In the genomic region with DNA sequence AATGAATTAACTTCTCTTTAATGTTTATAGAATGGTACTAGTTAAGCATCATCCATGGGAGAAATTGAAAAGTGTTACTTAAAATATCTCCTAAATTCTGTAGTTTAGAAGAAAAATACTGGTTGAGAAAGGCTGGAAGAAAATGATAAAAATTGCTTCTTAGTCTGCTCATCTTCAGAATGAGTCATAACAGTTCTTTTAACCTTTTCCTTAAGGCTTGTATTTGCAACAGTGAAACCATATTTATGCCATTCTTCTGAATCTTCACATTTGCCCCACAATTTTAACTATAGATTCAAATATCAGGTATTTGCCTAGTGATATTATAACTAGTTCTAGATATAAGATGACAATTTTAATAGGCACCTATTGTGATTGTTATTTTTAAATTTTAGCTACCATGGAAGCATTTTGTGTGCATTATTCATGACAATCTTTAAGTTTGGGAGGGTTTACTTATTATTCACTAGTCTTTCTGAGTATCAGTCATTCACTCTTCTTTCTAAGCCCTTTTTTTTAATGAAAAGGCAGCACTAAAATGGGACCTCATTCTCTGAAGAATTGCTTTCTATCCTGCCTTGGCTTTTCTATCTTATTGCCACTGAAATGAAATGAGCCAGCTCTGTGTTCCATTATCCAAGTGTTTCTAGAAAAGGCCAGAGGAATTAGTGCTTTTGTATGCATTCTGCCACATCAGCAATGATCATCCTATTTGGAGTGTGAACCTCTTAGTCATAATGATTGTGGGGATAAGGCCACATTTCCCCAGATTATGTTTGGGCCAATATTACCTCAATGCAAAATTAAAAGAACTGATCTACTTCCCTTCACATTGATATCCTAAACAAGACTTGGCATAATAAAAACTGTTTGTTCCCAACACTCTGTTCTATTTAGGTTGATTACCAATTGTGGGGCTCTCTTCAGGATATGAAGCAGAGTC, we compare ENCODE assay signal across 1 cellular context.
A peak's percentile ranks its signal among the peaks of the same experiment; 100 is the strongest.
TF ChIP-seq lines count a peak whose summit lies in the region.

No MANE protein-coding gene starts in this region.

TF ChIP-seq in K562, 482 proteins besides CTCF, POLR2A, EP300 and RAD21 (continued from another document and continues in another):
- TF ChIP-seq, protein P1, sequence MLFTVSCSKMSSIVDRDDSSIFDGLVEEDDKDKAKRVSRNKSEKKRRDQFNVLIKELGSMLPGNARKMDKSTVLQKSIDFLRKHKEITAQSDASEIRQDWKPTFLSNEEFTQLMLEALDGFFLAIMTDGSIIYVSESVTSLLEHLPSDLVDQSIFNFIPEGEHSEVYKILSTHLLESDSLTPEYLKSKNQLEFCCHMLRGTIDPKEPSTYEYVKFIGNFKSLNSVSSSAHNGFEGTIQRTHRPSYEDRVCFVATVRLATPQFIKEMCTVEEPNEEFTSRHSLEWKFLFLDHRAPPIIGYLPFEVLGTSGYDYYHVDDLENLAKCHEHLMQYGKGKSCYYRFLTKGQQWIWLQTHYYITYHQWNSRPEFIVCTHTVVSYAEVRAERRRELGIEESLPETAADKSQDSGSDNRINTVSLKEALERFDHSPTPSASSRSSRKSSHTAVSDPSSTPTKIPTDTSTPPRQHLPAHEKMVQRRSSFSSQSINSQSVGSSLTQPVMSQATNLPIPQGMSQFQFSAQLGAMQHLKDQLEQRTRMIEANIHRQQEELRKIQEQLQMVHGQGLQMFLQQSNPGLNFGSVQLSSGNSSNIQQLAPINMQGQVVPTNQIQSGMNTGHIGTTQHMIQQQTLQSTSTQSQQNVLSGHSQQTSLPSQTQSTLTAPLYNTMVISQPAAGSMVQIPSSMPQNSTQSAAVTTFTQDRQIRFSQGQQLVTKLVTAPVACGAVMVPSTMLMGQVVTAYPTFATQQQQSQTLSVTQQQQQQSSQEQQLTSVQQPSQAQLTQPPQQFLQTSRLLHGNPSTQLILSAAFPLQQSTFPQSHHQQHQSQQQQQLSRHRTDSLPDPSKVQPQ (CRISPR knock-in tag; IDR thresholded peaks at IDR 0.05; ENCODE audit: borderline replicate concordance), result no peak
- TF ChIP-seq HOXB6 (CRISPR knock-in tag; IDR thresholded peaks at IDR 0.05; ENCODE audit: borderline replicate concordance) (no peak), HMG20A (CRISPR knock-in tag; conservative IDR thresholded peaks at IDR 0.05) (no peak), ETV6 (IDR thresholded peaks at IDR 0.05; ENCODE audit: borderline replicate concordance in 1 of 2, low read depth in 2 of 2, low read length in 1 of 2) (no peak), ETV6 (CRISPR knock-in tag; IDR thresholded peaks at IDR 0.05; ENCODE audit: borderline replicate concordance) (no peak), RHOXF2B (CRISPR knock-in tag; conservative IDR thresholded peaks at IDR 0.05) (no peak), KAT7 (CRISPR knock-in tag; IDR thresholded peaks at IDR 0.05; ENCODE audit: borderline replicate concordance) (no peak), ZNF232 (CRISPR knock-in tag; IDR thresholded peaks at IDR 0.05) (no peak), BCOR (IDR thresholded peaks at IDR 0.05) (no peak), MAFK (IDR thresholded peaks at IDR 0.05; ENCODE audit: low read length) (peak; percentile 68), ZBTB8A (IDR thresholded peaks at IDR 0.05; ENCODE audit: partially characterized antibody) (no peak), LARP7 (IDR thresholded peaks at IDR 0.05) (no peak), TEAD2 (tag; IDR thresholded peaks at IDR 0.05) (no peak), TSC22D4 (tag; IDR thresholded peaks at IDR 0.05) (no peak), TBL1XR1 (IDR thresholded peaks at IDR 0.05; ENCODE audit: low read length in 2 of 2) (no peak), CHD2 (IDR thresholded peaks at IDR 0.05; ENCODE audit: low read depth, low read length) (no peak), ZNF445 (CRISPR knock-in tag; IDR thresholded peaks at IDR 0.05; ENCODE audit: low read depth) (no peak), BRF1 (IDR thresholded peaks at IDR 0.05; ENCODE audit: borderline replicate concordance, extremely low read depth, insufficient read length) (no peak), NFE2 (IDR thresholded peaks at IDR 0.05; ENCODE audit: low read depth) (peak; percentile 40; the same call in 1 of the 2 replicates), ILF3 (IDR thresholded peaks at IDR 0.05; ENCODE audit: borderline replicate concordance) (no peak), CHD4 (IDR thresholded peaks at IDR 0.05; ENCODE audit: insufficient read depth, insufficient replicate concordance, low read depth, low read length, poor library complexity, severe bottlenecking) (no peak), XRCC5 (IDR thresholded peaks at IDR 0.05; ENCODE audit: low read depth, low read length) (no peak), HSF4 (CRISPR knock-in tag; IDR thresholded peaks at IDR 0.05; ENCODE audit: borderline replicate concordance) (no peak), DACH1 (IDR thresholded peaks at IDR 0.05; ENCODE audit: partially characterized antibody) (no peak), ZNF79 (CRISPR knock-in tag; IDR thresholded peaks at IDR 0.05; ENCODE audit: low read depth) (no peak), ZNF175 (CRISPR knock-in tag; IDR thresholded peaks at IDR 0.05; ENCODE audit: low read depth) (no peak), GATAD2A (IDR thresholded peaks at IDR 0.05) (no peak)
- TF ChIP-seq, protein P2, sequence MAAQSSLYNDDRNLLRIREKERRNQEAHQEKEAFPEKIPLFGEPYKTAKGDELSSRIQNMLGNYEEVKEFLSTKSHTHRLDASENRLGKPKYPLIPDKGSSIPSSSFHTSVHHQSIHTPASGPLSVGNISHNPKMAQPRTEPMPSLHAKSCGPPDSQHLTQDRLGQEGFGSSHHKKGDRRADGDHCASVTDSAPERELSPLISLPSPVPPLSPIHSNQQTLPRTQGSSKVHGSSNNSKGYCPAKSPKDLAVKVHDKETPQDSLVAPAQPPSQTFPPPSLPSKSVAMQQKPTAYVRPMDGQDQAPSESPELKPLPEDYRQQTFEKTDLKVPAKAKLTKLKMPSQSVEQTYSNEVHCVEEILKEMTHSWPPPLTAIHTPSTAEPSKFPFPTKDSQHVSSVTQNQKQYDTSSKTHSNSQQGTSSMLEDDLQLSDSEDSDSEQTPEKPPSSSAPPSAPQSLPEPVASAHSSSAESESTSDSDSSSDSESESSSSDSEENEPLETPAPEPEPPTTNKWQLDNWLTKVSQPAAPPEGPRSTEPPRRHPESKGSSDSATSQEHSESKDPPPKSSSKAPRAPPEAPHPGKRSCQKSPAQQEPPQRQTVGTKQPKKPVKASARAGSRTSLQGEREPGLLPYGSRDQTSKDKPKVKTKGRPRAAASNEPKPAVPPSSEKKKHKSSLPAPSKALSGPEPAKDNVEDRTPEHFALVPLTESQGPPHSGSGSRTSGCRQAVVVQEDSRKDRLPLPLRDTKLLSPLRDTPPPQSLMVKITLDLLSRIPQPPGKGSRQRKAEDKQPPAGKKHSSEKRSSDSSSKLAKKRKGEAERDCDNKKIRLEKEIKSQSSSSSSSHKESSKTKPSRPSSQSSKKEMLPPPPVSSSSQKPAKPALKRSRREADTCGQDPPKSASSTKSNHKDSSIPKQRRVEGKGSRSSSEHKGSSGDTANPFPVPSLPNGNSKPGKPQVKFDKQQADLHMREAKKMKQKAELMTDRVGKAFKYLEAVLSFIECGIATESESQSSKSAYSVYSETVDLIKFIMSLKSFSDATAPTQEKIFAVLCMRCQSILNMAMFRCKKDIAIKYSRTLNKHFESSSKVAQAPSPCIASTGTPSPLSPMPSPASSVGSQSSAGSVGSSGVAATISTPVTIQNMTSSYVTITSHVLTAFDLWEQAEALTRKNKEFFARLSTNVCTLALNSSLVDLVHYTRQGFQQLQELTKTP (IDR thresholded peaks at IDR 0.05; ENCODE audit: low read depth in 1 of 2, partially characterized antibody in 2 of 2), result no peak
- TF ChIP-seq, protein P3, sequence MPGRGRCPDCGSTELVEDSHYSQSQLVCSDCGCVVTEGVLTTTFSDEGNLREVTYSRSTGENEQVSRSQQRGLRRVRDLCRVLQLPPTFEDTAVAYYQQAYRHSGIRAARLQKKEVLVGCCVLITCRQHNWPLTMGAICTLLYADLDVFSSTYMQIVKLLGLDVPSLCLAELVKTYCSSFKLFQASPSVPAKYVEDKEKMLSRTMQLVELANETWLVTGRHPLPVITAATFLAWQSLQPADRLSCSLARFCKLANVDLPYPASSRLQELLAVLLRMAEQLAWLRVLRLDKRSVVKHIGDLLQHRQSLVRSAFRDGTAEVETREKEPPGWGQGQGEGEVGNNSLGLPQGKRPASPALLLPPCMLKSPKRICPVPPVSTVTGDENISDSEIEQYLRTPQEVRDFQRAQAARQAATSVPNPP (IDR thresholded peaks at IDR 0.05; ENCODE audit: borderline replicate concordance, insufficient read depth, insufficient read length), result no peak
- TF ChIP-seq, protein P4, sequence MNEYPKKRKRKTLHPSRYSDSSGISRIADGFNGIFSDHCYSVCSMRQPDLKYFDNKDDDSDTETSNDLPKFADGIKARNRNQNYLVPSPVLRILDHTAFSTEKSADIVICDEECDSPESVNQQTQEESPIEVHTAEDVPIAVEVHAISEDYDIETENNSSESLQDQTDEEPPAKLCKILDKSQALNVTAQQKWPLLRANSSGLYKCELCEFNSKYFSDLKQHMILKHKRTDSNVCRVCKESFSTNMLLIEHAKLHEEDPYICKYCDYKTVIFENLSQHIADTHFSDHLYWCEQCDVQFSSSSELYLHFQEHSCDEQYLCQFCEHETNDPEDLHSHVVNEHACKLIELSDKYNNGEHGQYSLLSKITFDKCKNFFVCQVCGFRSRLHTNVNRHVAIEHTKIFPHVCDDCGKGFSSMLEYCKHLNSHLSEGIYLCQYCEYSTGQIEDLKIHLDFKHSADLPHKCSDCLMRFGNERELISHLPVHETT (CRISPR knock-in tag; conservative IDR thresholded peaks at IDR 0.05 in 1 of 2, IDR thresholded peaks at IDR 0.05 in 1 of 2), result no peak
- TF ChIP-seq, protein P5, sequence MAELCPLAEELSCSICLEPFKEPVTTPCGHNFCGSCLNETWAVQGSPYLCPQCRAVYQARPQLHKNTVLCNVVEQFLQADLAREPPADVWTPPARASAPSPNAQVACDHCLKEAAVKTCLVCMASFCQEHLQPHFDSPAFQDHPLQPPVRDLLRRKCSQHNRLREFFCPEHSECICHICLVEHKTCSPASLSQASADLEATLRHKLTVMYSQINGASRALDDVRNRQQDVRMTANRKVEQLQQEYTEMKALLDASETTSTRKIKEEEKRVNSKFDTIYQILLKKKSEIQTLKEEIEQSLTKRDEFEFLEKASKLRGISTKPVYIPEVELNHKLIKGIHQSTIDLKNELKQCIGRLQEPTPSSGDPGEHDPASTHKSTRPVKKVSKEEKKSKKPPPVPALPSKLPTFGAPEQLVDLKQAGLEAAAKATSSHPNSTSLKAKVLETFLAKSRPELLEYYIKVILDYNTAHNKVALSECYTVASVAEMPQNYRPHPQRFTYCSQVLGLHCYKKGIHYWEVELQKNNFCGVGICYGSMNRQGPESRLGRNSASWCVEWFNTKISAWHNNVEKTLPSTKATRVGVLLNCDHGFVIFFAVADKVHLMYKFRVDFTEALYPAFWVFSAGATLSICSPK (IDR thresholded peaks at IDR 0.05; ENCODE audit: borderline replicate concordance), result no peak
- TF ChIP-seq, protein P6, sequence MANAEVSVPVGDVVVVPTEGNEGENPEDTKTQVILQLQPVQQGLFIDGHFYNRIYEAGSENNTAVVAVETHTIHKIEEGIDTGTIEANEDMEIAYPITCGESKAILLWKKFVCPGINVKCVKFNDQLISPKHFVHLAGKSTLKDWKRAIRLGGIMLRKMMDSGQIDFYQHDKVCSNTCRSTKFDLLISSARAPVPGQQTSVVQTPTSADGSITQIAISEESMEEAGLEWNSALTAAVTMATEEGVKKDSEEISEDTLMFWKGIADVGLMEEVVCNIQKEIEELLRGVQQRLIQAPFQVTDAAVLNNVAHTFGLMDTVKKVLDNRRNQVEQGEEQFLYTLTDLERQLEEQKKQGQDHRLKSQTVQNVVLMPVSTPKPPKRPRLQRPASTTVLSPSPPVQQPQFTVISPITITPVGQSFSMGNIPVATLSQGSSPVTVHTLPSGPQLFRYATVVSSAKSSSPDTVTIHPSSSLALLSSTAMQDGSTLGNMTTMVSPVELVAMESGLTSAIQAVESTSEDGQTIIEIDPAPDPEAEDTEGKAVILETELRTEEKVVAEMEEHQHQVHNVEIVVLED (CRISPR knock-in tag; IDR thresholded peaks at IDR 0.05), result no peak
- TF ChIP-seq, protein P7, sequence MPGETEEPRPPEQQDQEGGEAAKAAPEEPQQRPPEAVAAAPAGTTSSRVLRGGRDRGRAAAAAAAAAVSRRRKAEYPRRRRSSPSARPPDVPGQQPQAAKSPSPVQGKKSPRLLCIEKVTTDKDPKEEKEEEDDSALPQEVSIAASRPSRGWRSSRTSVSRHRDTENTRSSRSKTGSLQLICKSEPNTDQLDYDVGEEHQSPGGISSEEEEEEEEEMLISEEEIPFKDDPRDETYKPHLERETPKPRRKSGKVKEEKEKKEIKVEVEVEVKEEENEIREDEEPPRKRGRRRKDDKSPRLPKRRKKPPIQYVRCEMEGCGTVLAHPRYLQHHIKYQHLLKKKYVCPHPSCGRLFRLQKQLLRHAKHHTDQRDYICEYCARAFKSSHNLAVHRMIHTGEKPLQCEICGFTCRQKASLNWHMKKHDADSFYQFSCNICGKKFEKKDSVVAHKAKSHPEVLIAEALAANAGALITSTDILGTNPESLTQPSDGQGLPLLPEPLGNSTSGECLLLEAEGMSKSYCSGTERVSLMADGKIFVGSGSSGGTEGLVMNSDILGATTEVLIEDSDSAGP (CRISPR knock-in tag; IDR thresholded peaks at IDR 0.05), result no peak
- TF ChIP-seq, protein P8, sequence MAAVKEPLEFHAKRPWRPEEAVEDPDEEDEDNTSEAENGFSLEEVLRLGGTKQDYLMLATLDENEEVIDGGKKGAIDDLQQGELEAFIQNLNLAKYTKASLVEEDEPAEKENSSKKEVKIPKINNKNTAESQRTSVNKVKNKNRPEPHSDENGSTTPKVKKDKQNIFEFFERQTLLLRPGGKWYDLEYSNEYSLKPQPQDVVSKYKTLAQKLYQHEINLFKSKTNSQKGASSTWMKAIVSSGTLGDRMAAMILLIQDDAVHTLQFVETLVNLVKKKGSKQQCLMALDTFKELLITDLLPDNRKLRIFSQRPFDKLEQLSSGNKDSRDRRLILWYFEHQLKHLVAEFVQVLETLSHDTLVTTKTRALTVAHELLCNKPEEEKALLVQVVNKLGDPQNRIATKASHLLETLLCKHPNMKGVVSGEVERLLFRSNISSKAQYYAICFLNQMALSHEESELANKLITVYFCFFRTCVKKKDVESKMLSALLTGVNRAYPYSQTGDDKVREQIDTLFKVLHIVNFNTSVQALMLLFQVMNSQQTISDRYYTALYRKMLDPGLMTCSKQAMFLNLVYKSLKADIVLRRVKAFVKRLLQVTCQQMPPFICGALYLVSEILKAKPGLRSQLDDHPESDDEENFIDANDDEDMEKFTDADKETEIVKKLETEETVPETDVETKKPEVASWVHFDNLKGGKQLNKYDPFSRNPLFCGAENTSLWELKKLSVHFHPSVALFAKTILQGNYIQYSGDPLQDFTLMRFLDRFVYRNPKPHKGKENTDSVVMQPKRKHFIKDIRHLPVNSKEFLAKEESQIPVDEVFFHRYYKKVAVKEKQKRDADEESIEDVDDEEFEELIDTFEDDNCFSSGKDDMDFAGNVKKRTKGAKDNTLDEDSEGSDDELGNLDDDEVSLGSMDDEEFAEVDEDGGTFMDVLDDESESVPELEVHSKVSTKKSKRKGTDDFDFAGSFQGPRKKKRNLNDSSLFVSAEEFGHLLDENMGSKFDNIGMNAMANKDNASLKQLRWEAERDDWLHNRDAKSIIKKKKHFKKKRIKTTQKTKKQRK (IDR thresholded peaks at IDR 0.05; ENCODE audit: borderline replicate concordance, low read depth, low read length), result no peak
- TF ChIP-seq, protein P9, sequence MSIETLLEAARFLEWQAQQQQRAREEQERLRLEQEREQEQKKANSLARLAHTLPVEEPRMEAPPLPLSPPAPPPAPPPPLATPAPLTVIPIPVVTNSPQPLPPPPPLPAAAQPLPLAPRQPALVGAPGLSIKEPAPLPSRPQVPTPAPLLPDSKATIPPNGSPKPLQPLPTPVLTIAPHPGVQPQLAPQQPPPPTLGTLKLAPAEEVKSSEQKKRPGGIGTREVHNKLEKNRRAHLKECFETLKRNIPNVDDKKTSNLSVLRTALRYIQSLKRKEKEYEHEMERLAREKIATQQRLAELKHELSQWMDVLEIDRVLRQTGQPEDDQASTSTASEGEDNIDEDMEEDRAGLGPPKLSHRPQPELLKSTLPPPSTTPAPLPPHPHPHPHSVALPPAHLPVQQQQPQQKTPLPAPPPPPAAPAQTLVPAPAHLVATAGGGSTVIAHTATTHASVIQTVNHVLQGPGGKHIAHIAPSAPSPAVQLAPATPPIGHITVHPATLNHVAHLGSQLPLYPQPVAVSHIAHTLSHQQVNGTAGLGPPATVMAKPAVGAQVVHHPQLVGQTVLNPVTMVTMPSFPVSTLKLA (conservative IDR thresholded peaks at IDR 0.05), result no peak
